In genomic region chr19:7534531-7534980, GRCh38 we compare ENCODE assay signal across 1 cellular context.
TF ChIP-seq lines count a peak whose summit lies in the region.

No MANE protein-coding gene starts in this region.

TF ChIP-seq in A549, 52 proteins besides CTCF, POLR2A, EP300 and RAD21 (continued from another document):
- TF ChIP-seq E2F6 (IDR thresholded peaks at IDR 0.05; ENCODE audit: borderline replicate concordance, low read depth) (no peak), NPAS2 (CRISPR knock-in tag; IDR thresholded peaks at IDR 0.05; ENCODE audit: borderline replicate concordance) (no peak), ATOH8 (CRISPR knock-in tag; IDR thresholded peaks at IDR 0.05; ENCODE audit: low read depth) (no peak), KDM5A (IDR thresholded peaks at IDR 0.05) (no peak), ZNF302 (CRISPR knock-in tag; IDR thresholded peaks at IDR 0.05) (no peak), HOXB13 (CRISPR knock-in tag; IDR thresholded peaks at IDR 0.05; ENCODE audit: low read depth) (no peak), JUN (IDR thresholded peaks at IDR 0.05) (no peak), REST (IDR thresholded peaks at IDR 0.05) (no peak), SMC3 (IDR thresholded peaks at IDR 0.05) (no peak), RFX5 (IDR thresholded peaks at IDR 0.05) (no peak), ELK1 (IDR thresholded peaks at IDR 0.05; ENCODE audit: low read depth, low read length) (no peak), HEYL (CRISPR knock-in tag; IDR thresholded peaks at IDR 0.05) (no peak), RARB (CRISPR knock-in tag; IDR thresholded peaks at IDR 0.05) (no peak)
